ENCODE assay signal across 19 cellular contexts in genomic region chr3:193975072-193975535, GRCh38.
DNase-seq lines count a peak whose midpoint lies in the region; ATAC-seq, FAIRE-seq and TF ChIP-seq lines count a peak whose summit lies in the region.
"Had no signal": no experiment of that assay in that cellular context is flagged by ENCODE, and none has a peak within 500 bp of the region (broad histone marks: within the 10 kb centered on the region; RNA-seq: fewer than 3 reads in every experiment).

No MANE protein-coding gene starts in this region.

- H2AFZ ChIP-seq in astrocyte (ENCODE audit: low read depth, low read length) = no peak overlapping the region

- H3K4me3 ChIP-seq in astrocyte (ENCODE audit: insufficient read depth, low read depth, low read length) (no peak overlapping the region), right lobe of liver (no peak overlapping the region)
- H3K4me3 ChIP-seq: cardiac muscle cell had no signal

- H3K27ac ChIP-seq in astrocyte (ENCODE audit: low read depth, low read length) (peak overlapping the region; percentile 67), right lobe of liver (no peak overlapping the region)
- H3K27ac ChIP-seq: cardiac muscle cell had no signal

- TF ChIP-seq CTCF in astrocyte (IDR thresholded peaks at IDR 0.05; ENCODE audit: insufficient read depth, low read depth, low read length) = no peak
- no peak for TF ChIP-seq CTCF in right lobe of liver (IDR thresholded peaks at IDR 0.05)

- H3K9me3 ChIP-seq in astrocyte (ENCODE audit: insufficient read depth, low read depth, low read length) (no peaks in the 10 kb centered on the region), right lobe of liver (no peaks in the 10 kb centered on the region)

- peak overlapping the region; percentile 81 for H3K4me2 ChIP-seq in astrocyte (ENCODE audit: low read length)

- H3K27ac Mint-ChIP-seq in astrocyte (ENCODE audit: unreplicated experiment) = peak overlapping the region; percentile 19
- H3K27ac Mint-ChIP-seq in stimulated activated naive B cell treated with anti-CD40 and anti-IgM and Interleukin-4, amounts not matched to agents 10 μg/mL and 1 μg/mL and 100 μg/mL, for 72 hours = peak overlapping the region; percentile 3
- H3K27ac Mint-ChIP-seq: activated B cell treated with CpG ODN at 0.5 μM for 24 hours; activated naive CD4-positive, alpha-beta T cell treated with anti-CD3 and anti-CD28 coated beads, Interleukin-2, amount 10 ng/mL, durations not matched to agents 7 days and 5 days; natural killer cell treated with Interleukin-12 subunit alpha and Interleukin-12 subunit beta and Interleukin-15 and Interleukin-18, amount 100 ng/mL, for 72 hours; stimulated activated naive CD8-positive, alpha-beta T cell treated with anti-CD3 and anti-CD28 coated beads, Interleukin-15, amount 100 ng/mL, for 72 hours had no signal

- peaks cover 58% of the 10 kb centered on the region for H3K27me3 Mint-ChIP-seq in astrocyte (ENCODE audit: low read depth, unreplicated experiment)
- peaks cover 24 to 45% of the 10 kb centered on the region in 2 donors for H3K27me3 Mint-ChIP-seq in stimulated activated naive B cell treated with anti-CD40 and anti-IgM and Interleukin-4, amounts not matched to agents 10 μg/mL and 1 μg/mL and 100 μg/mL, for 72 hours

- peaks cover 44% of the 10 kb centered on the region for H3K4me1 Mint-ChIP-seq in astrocyte (ENCODE audit: low read depth, unreplicated experiment)
- H3K4me1 Mint-ChIP-seq in stimulated activated naive B cell treated with anti-CD40 and anti-IgM and Interleukin-4, amounts not matched to agents 10 μg/mL and 1 μg/mL and 100 μg/mL, for 72 hours = peaks cover 15 to 35% of the 10 kb centered on the region in 2 donors

- peak; percentile 13 for DNase-seq in NCI-H2029 (lab: John Stamatoyannopoulos, UW)
- DNase-seq in NCI-H2029 treated with DMSO at 0.1 percent for 48 hours (lab: John Stamatoyannopoulos, UW) = no peak
- DNase-seq in astrocyte (ENCODE audit: low read depth) = no peak
- DNase-seq in right lobe of liver = no peak
- DNase-seq in stimulated activated naive B cell treated with anti-CD40 and anti-IgM and Interleukin-4, amounts not matched to agents 10 μg/mL and 1 μg/mL and 100 μg/mL, for 72 hours = no peak
- no peak for DNase-seq in NK-92 (lab: John Stamatoyannopoulos, UW; ENCODE audit: unreplicated experiment)
- no peak for DNase-seq in AG08395 (ENCODE audit: low spot score)
- no peak for DNase-seq in H54 (ENCODE audit: insufficient read length, low spot score)
- DNase-seq: 8988T; activated B cell treated with CpG ODN at 0.5 μM for 24 hours; activated CD8-positive, alpha-beta memory T cell treated with anti-CD3 and anti-CD28 coated beads, Interleukin-2, amount 50 U/mL, for 4 hours; activated naive CD4-positive, alpha-beta T cell treated with anti-CD3 and anti-CD28 coated beads, Interleukin-2, amount 10 ng/mL, durations not matched to agents 7 days and 5 days; glutamatergic neuron; GOT3; OCI-M1; stimulated activated naive CD8-positive, alpha-beta T cell treated with anti-CD3 and anti-CD28 coated beads, Interleukin-15, amount 100 ng/mL, for 72 hours had no signal

- 25% methylated on average over 5 of the region's 9 CpGs for WGBS in right lobe of liver (ENCODE audit: insufficient coverage, low coverage, low lambda C conversion rate, missing lambda C conversion rate)

- peak in 3 of 4 donors; percentile 54 to 70 (median 63) for ATAC-seq in right lobe of liver
- ATAC-seq in stimulated activated naive B cell treated with anti-CD40 and anti-IgM and Interleukin-4, amounts not matched to agents 10 μg/mL and 1 μg/mL and 100 μg/mL, for 72 hours (replicated peaks) = no peak
- ATAC-seq: left colon; natural killer cell treated with Interleukin-12 subunit alpha and Interleukin-12 subunit beta and Interleukin-15 and Interleukin-18, amount 100 ng/mL, for 72 hours; stimulated activated naive CD8-positive, alpha-beta T cell treated with anti-CD3 and anti-CD28 coated beads, Interleukin-15, amount 100 ng/mL, for 72 hours had no signal

- intact Hi-C loops in right lobe of liver (cut with DNase I) = no loop called here

- TF ChIP-seq POLR2A in right lobe of liver (IDR thresholded peaks at IDR 0.05) (no peak), H54 (IDR thresholded peaks at IDR 0.05; ENCODE audit: low read depth, low read length) (no peak)

- peak overlapping the region; percentile 69 for H3K9ac ChIP-seq in astrocyte (ENCODE audit: low read length)

- H3K36me3 Mint-ChIP-seq in astrocyte (ENCODE audit: low read depth, unreplicated experiment) = no peaks in the 10 kb centered on the region
- H3K36me3 Mint-ChIP-seq in stimulated activated naive B cell treated with anti-CD40 and anti-IgM and Interleukin-4, amounts not matched to agents 10 μg/mL and 1 μg/mL and 100 μg/mL, for 72 hours = peaks cover 0 to 1% of the 10 kb centered on the region in 2 donors
- H3K36me3 Mint-ChIP-seq: activated naive CD4-positive, alpha-beta T cell treated with anti-CD3 and anti-CD28 coated beads, Interleukin-2, amount 10 ng/mL, durations not matched to agents 7 days and 5 days; natural killer cell treated with Interleukin-12 subunit alpha and Interleukin-12 subunit beta and Interleukin-15 and Interleukin-18, amount 100 ng/mL, for 72 hours had no signal

- H4K20me1 ChIP-seq in astrocyte (ENCODE audit: insufficient read depth, low read length) = peaks cover 2% of the 10 kb centered on the region

- FAIRE-seq in astrocyte (lab: Jason Lieb, UNC) = no peak
- FAIRE-seq in H54 (lab: Jason Lieb, UNC) = no peak

- H3K79me2 ChIP-seq in astrocyte (ENCODE audit: insufficient read depth, low read length) = no peaks in the 10 kb centered on the region

- H3K9me3 Mint-ChIP-seq in astrocyte (ENCODE audit: unreplicated experiment) = peaks cover 6% of the 10 kb centered on the region
- no peaks in the 10 kb centered on the region for H3K9me3 Mint-ChIP-seq in stimulated activated naive B cell treated with anti-CD40 and anti-IgM and Interleukin-4, amounts not matched to agents 10 μg/mL and 1 μg/mL and 100 μg/mL, for 72 hours
- H3K9me3 Mint-ChIP-seq: activated B cell treated with CpG ODN at 0.5 μM for 24 hours; activated naive CD4-positive, alpha-beta T cell treated with anti-CD3 and anti-CD28 coated beads, Interleukin-2, amount 10 ng/mL, durations not matched to agents 7 days and 5 days; natural killer cell treated with Interleukin-12 subunit alpha and Interleukin-12 subunit beta and Interleukin-15 and Interleukin-18, amount 100 ng/mL, for 72 hours; stimulated activated naive CD8-positive, alpha-beta T cell treated with anti-CD3 and anti-CD28 coated beads, Interleukin-15, amount 100 ng/mL, for 72 hours had no signal

- no peak overlapping the region for H3K4me3 Mint-ChIP-seq in astrocyte (ENCODE audit: unreplicated experiment)
- H3K4me3 Mint-ChIP-seq in stimulated activated naive B cell treated with anti-CD40 and anti-IgM and Interleukin-4, amounts not matched to agents 10 μg/mL and 1 μg/mL and 100 μg/mL, for 72 hours = no peak overlapping the region
- H3K4me3 Mint-ChIP-seq: activated B cell treated with CpG ODN at 0.5 μM for 24 hours; activated naive CD4-positive, alpha-beta T cell treated with anti-CD3 and anti-CD28 coated beads, Interleukin-2, amount 10 ng/mL, durations not matched to agents 7 days and 5 days; natural killer cell treated with Interleukin-12 subunit alpha and Interleukin-12 subunit beta and Interleukin-15 and Interleukin-18, amount 100 ng/mL, for 72 hours; stimulated activated naive CD8-positive, alpha-beta T cell treated with anti-CD3 and anti-CD28 coated beads, Interleukin-15, amount 100 ng/mL, for 72 hours had no signal

- H3K36me3 ChIP-seq in astrocyte (ENCODE audit: insufficient read depth, low read length) (no peaks in the 10 kb centered on the region), right lobe of liver (no peaks in the 10 kb centered on the region)
- H3K36me3 ChIP-seq: cardiac muscle cell had no signal

- H3K27me3 ChIP-seq in astrocyte (ENCODE audit: insufficient read depth, low read length) (peaks cover 35% of the 10 kb centered on the region), right lobe of liver (no peaks in the 10 kb centered on the region)
- H3K27me3 ChIP-seq: cardiac muscle cell had no signal

- peaks cover 51% of the 10 kb centered on the region for H3K4me1 ChIP-seq in astrocyte (ENCODE audit: insufficient read depth, low read length)
- peaks cover 0 to 11% (median 2%) of the 10 kb centered on the region in 4 donors for H3K4me1 ChIP-seq in right lobe of liver

Comparison
In these comparisons a context has a peak if more than half of its experiments do, and no peak if none do; other contexts are left out.
1. ATAC-seq: peak in right lobe of liver (3 of 4); none in stimulated activated naive B cell treated with anti-CD40 and anti-IgM and Interleukin-4, amounts not matched to agents 10 μg/mL and 1 μg/mL and 100 μg/mL, for 72 hours (0 of 2).